8 cellular contexts compared by ENCODE assay signal in genomic region chr12:93378373-93379310, GRCh38. TPM values are rescaled to one million over a fixed set of nuclear protein-coding genes. Genes with fewer than 3 reads are reported as not detected.
DNase-seq lines count a peak whose midpoint lies in the region.

No MANE protein-coding gene starts in this region.

- peak overlapping the region; percentile 96 for H3K4me3 ChIP-seq in skeletal muscle cell (ENCODE audit: low read depth, low read length)

- DNase-seq in GM03348 (ENCODE audit: low spot score) (peak; percentile 76), H4 (ENCODE audit: low spot score) (peak; percentile 48), LoVo (ENCODE audit: low spot score) (peak; percentile 41), T-helper 1 cell (peak; percentile 11 to 74 (median 44)), amniotic epithelial cell (ENCODE audit: low read depth) (peak; percentile 78), hypothalamus (lab: John Stamatoyannopoulos, UW) (peak in 32 of 51 donors; percentile 5 to 82 (median 24)), skeletal muscle cell (ENCODE audit: low read depth) (no peak), mesenteric fat pad (ENCODE audit: low spot score) (no peak)

RNA-seq across cellular contexts. Expression of gene NUDT4, which starts 0.9 kb away (rescaled TPM):
- total RNA-seq in H4 (2014; rRNA removed; shearing (Covaris generic)), result 22.9 and 24.6 TPM in 2 replicates
- total RNA-seq in mesenteric fat pad, result 119 TPM

Comparison
In these comparisons a context has a peak if more than half of its experiments do, and no peak if none do; other contexts are left out.
1. DNase-seq: peak in GM03348 (single experiment), H4 (single experiment), LoVo (single experiment), T-helper 1 cell (5 of 5), amniotic epithelial cell (single experiment) and hypothalamus (32 of 51); none in skeletal muscle cell (single experiment) and mesenteric fat pad (single experiment).